11 cellular contexts compared by ENCODE assay signal in the genomic region with DNA sequence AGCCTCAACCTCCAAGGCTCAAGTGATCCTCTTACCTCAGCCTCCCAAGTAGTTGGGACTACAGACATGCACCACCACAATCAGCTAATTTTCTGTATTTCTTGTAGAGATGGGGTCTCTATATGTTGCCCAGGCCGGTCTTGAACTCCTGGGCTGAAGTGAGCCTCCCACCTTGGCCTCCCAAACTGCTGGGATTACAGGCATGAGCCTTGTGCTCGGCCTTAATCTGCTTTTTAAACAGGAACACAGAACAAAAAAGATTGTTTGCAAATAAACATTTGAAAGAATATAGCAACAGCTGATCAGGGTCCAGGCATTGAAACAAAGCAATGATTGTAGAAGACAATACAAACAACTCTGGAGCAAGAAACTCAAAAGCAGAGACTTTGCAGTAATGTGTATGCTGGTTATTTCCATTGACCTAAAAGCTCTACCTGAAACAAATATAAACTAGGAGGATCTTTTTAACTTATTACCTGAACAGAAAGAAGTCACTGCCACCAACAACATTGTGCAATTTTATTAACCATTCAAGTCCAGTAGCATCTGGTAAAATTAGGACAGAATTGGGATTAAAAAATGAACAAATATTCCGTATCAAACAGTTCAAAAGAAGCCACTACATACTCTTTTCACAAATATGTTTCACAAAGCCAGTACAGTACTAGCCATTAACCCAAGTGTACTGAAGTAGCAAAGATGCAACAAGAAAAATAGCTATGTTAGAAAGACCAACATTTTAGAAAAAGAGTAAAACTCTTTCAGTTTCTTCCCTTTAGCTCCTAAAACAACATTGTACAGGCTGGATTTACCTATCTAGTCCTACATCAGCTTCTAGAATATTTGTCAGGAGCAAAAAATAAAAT. TPM values are rescaled to one million over a fixed set of nuclear protein-coding genes. Genes with fewer than 3 reads are reported as not detected.
DNase-seq lines count a peak whose midpoint lies in the region; ATAC-seq and TF ChIP-seq lines count a peak whose summit lies in the region.
"Had no signal": no experiment of that assay in that cellular context is flagged by ENCODE, and none has a peak within 500 bp of the region (broad histone marks: within the 10 kb centered on the region; RNA-seq: fewer than 3 reads in every experiment).

No MANE protein-coding gene starts in this region.

- DNase-seq in left ventricle myocardium inferior (no peak), left ventricle myocardium superior (no peak), epithelial cell of prostate (ENCODE audit: low read depth, low spot score) (no peak), upper lobe of right lung (no peak), foreskin melanocyte (no peak), SJCRH30 (no peak), DMS153 treated with DMSO at 0.1 percent for 48 hours (lab: John Stamatoyannopoulos, UW; ENCODE audit: unreplicated experiment) (no peak)
- DNase-seq: left cardiac atrium, NCI-H2171, right cardiac atrium had no signal

- ATAC-seq in left ventricle myocardium superior, result no peak
- peak; percentile 19 for ATAC-seq in HG03139 (IDR thresholded peaks at IDR 0.05; ENCODE audit: unreplicated experiment)
- ATAC-seq in upper lobe of right lung, result no peak

- no peaks in the 10 kb centered on the region for H3K27me3 ChIP-seq in left ventricle myocardium inferior (ENCODE audit: low read depth)
- no peaks in the 10 kb centered on the region for H3K27me3 ChIP-seq in upper lobe of right lung
- no peaks in the 10 kb centered on the region for H3K27me3 ChIP-seq in SJCRH30

- H3K36me3 ChIP-seq in left ventricle myocardium inferior, result peaks cover 12% of the 10 kb centered on the region
- H3K36me3 ChIP-seq in upper lobe of right lung, result no peaks in the 10 kb centered on the region
- no peaks in the 10 kb centered on the region for H3K36me3 ChIP-seq in SJCRH30

- peaks cover 19% of the 10 kb centered on the region for H3K9me3 ChIP-seq in left ventricle myocardium inferior (replicated peaks)
- H3K9me3 ChIP-seq in upper lobe of right lung, result no peaks in the 10 kb centered on the region
- no peaks in the 10 kb centered on the region for H3K9me3 ChIP-seq in SJCRH30 (replicated peaks)

- H3K27ac ChIP-seq in left ventricle myocardium inferior (replicated peaks) (peak overlapping the region; percentile 37), epithelial cell of prostate (peak overlapping the region; percentile 39), upper lobe of right lung (peak overlapping the region; percentile 81), SJCRH30 (no peak overlapping the region)

- no peaks in the 10 kb centered on the region for H3K4me1 ChIP-seq in left ventricle myocardium inferior
- H3K4me1 ChIP-seq in upper lobe of right lung, result peaks cover 5% of the 10 kb centered on the region
- no peaks in the 10 kb centered on the region for H3K4me1 ChIP-seq in SJCRH30

- H3K4me3 ChIP-seq in left ventricle myocardium inferior, result no peak overlapping the region
- H3K4me3 ChIP-seq in upper lobe of right lung, result no peak overlapping the region
- H3K4me3 ChIP-seq in SJCRH30, result no peak overlapping the region

- TF ChIP-seq CTCF in left ventricle myocardium inferior (IDR thresholded peaks at IDR 0.05; ENCODE audit: borderline replicate concordance) (no peak), upper lobe of right lung (IDR thresholded peaks at IDR 0.05) (no peak)

- intact Hi-C loops in left ventricle myocardium inferior (cut with micrococcal nuclease) (no loop called here), left ventricle myocardium superior (cut with micrococcal nuclease) (no loop called here), upper lobe of right lung (cut with DNase I) (no loop called here)

RNA-seq across cellular contexts. Expression of a gene that starts 14.2 kb away (rescaled TPM):
- total RNA-seq in left ventricle myocardium inferior (13.9 TPM), left ventricle myocardium superior (16.7 TPM), upper lobe of right lung (9.9 TPM)
- total RNA-seq in SJCRH30 (2014; rRNA removed; shearing (Covaris generic)), result 5.9 and 7.5 TPM in 2 replicates

RNA-seq across cellular contexts. Expression of a gene that starts 55.2 kb away (rescaled TPM):
- total RNA-seq in left ventricle myocardium inferior, result 6.6 TPM
- 7.9 TPM for total RNA-seq in left ventricle myocardium superior
- 2.8 TPM for total RNA-seq in upper lobe of right lung
- total RNA-seq in SJCRH30 (2014; rRNA removed; shearing (Covaris generic)), result 0.49 and 1.0 TPM in 2 replicates
